In the genomic region with DNA sequence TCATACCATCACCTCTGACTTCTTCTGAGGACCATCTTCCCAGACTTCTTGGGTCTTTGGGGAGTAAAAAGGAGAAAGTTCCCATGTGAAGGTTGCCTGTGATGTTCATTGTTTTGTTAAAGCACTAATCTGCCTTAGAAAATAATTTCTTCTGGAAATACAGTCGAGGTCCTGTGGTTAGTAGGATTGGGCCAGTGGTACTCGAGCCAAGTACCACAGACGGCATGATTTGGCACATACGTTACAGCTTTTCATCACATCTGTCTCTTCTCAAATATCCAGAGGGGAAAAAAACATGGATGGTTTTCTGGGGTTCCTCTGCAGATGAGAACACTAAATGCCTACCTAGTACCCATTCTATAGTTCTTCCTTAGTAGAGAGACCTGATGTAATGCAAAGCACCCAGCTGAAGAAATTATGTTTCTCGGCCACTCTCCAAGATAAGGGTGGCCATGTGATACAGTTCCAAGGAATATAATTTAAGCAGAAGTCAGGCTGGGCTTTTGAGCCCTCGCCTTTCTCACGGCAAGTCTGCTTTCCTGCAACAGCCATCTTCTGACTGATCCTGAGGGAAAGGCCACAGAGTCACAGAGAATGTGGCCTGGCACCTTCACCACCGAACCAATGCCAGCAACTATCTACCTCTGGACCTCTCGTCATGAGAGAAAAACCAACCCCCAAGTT, we compare ENCODE assay signal across 20 cellular contexts.
DNase-seq lines count a peak whose midpoint lies in the region; ATAC-seq and TF ChIP-seq lines count a peak whose summit lies in the region.
"Had no signal": no experiment of that assay in that cellular context is flagged by ENCODE, and none has a peak within 500 bp of the region (broad histone marks: within the 10 kb centered on the region; RNA-seq: fewer than 3 reads in every experiment).

No MANE protein-coding gene starts in this region.

- H3K4me3 Mint-ChIP-seq in glutamatergic neuron (ENCODE audit: unreplicated experiment) = no peak overlapping the region
- H3K4me3 Mint-ChIP-seq: CD4-positive, alpha-beta memory T cell; IgD-negative memory B cell; T-cell had no signal

- H3K27ac Mint-ChIP-seq in glutamatergic neuron (ENCODE audit: unreplicated experiment) = no peak overlapping the region
- H3K27ac Mint-ChIP-seq: CD4-positive, alpha-beta memory T cell; IgD-negative memory B cell; T-cell had no signal

- no peaks in the 10 kb centered on the region for H3K27me3 Mint-ChIP-seq in glutamatergic neuron (ENCODE audit: unreplicated experiment)
- H3K27me3 Mint-ChIP-seq: IgD-negative memory B cell had no signal

- TF ChIP-seq CTCF in fibroblast of the aortic adventitia (IDR thresholded peaks at IDR 0.05; ENCODE audit: insufficient read depth, low read length) (no peak), osteoblast (IDR thresholded peaks at IDR 0.05; ENCODE audit: extremely low read depth, low read depth, low read length) (no peak), upper lobe of right lung (IDR thresholded peaks at IDR 0.05) (no peak), glutamatergic neuron (IDR thresholded peaks at IDR 0.05; ENCODE audit: partially characterized antibody, unreplicated experiment) (no peak)

- intact Hi-C loops in upper lobe of right lung (cut with DNase I) = no loop called here

- H3K4me2 ChIP-seq in osteoblast (ENCODE audit: insufficient read depth, low read length) = no peak overlapping the region

- peaks cover 2% of the 10 kb centered on the region for H3K9me3 Mint-ChIP-seq in glutamatergic neuron (ENCODE audit: unreplicated experiment)
- H3K9me3 Mint-ChIP-seq: CD4-positive, alpha-beta memory T cell; T-cell had no signal

- no peaks in the 10 kb centered on the region for H3K79me2 ChIP-seq in osteoblast (ENCODE audit: insufficient read depth, low read length)

- H3K4me1 Mint-ChIP-seq in glutamatergic neuron (ENCODE audit: low read depth, unreplicated experiment) = peaks cover 26% of the 10 kb centered on the region
- H3K4me1 Mint-ChIP-seq: CD4-positive, alpha-beta memory T cell; IgD-negative memory B cell; T-cell had no signal

- peak overlapping the region; percentile 37 for H2AFZ ChIP-seq in osteoblast (ENCODE audit: low read length)

- H3K27ac ChIP-seq in osteoblast (ENCODE audit: low read depth, low read length) (peak overlapping the region; percentile 49), upper lobe of right lung (peak overlapping the region; percentile 66)
- H3K27ac ChIP-seq: 22Rv1 had no signal

- DNase-seq in NCI-H1694 treated with DMSO at 0.1 percent for 48 hours (lab: John Stamatoyannopoulos, UW) (peak; percentile 22), NCI-H1694 (lab: John Stamatoyannopoulos, UW) (no peak), fibroblast of the aortic adventitia (ENCODE audit: low read depth) (peak; percentile 87), osteoblast (ENCODE audit: insufficient read length, low spot score, missing footprints) (no peak), upper lobe of right lung (no peak), middle frontal gyrus (ENCODE audit: extremely low spot score, low spot score) (no peak), glutamatergic neuron (no peak)
- DNase-seq: activated CD8-positive, alpha-beta memory T cell treated with anti-CD3 and anti-CD28 coated beads, Interleukin-2, amount 50 U/mL, for 4 hours; activated naive CD4-positive, alpha-beta T cell treated with anti-CD3 and anti-CD28 coated beads, Interleukin-2, amount 50 U/mL, for 16 hours; CD4-positive, alpha-beta memory T cell; cerebellar nuclear complex; GDM1; NCI-H1417; NCI-H510A; posterior cingulate gyrus; stimulated activated CD4-positive, alpha-beta T cell treated with anti-CD3 and anti-CD28 coated beads, Interleukin-2, amount 100 ng/mL, for 24 hours; T-cell had no signal

- H3K9me3 ChIP-seq in osteoblast (ENCODE audit: low read depth, low read length) = no peaks in the 10 kb centered on the region
- H3K9me3 ChIP-seq in upper lobe of right lung = no peaks in the 10 kb centered on the region

- H3K36me3 ChIP-seq in osteoblast (ENCODE audit: insufficient read depth, low read length) (no peaks in the 10 kb centered on the region), upper lobe of right lung (no peaks in the 10 kb centered on the region)

- H3K27me3 ChIP-seq in osteoblast (ENCODE audit: insufficient read depth, low read length) (no peaks in the 10 kb centered on the region), upper lobe of right lung (no peaks in the 10 kb centered on the region)

- H4K20me1 ChIP-seq in osteoblast (ENCODE audit: insufficient read depth, low read length) = no peaks in the 10 kb centered on the region

- no peaks in the 10 kb centered on the region for H3K36me3 Mint-ChIP-seq in glutamatergic neuron (ENCODE audit: unreplicated experiment)
- H3K36me3 Mint-ChIP-seq: CD4-positive, alpha-beta memory T cell; IgD-negative memory B cell; T-cell had no signal

- H3K4me3 ChIP-seq in fibroblast of the aortic adventitia (ENCODE audit: low read depth, low read length) (no peak overlapping the region), osteoblast (ENCODE audit: insufficient read depth, low read length) (no peak overlapping the region), upper lobe of right lung (no peak overlapping the region)

- H3K4me1 ChIP-seq in osteoblast (ENCODE audit: insufficient read depth, low read length) = peaks cover 38% of the 10 kb centered on the region
- peaks cover 28% of the 10 kb centered on the region for H3K4me1 ChIP-seq in upper lobe of right lung

- ATAC-seq in upper lobe of right lung (no peak), GM19452 (IDR thresholded peaks at IDR 0.05; ENCODE audit: unreplicated experiment) (no peak)
- ATAC-seq: T-cell had no signal

Comparison
In these comparisons a context has a peak if more than half of its experiments do, and no peak if none do; other contexts are left out.
1. DNase-seq: peak in NCI-H1694 treated with DMSO at 0.1 percent for 48 hours (single experiment) and fibroblast of the aortic adventitia (single experiment); none in NCI-H1694 (single experiment), osteoblast (single experiment), upper lobe of right lung (single experiment), middle frontal gyrus (single experiment) and glutamatergic neuron (single experiment).